Comparison of ENCODE assay signal across 1 cellular context in the genomic region with DNA sequence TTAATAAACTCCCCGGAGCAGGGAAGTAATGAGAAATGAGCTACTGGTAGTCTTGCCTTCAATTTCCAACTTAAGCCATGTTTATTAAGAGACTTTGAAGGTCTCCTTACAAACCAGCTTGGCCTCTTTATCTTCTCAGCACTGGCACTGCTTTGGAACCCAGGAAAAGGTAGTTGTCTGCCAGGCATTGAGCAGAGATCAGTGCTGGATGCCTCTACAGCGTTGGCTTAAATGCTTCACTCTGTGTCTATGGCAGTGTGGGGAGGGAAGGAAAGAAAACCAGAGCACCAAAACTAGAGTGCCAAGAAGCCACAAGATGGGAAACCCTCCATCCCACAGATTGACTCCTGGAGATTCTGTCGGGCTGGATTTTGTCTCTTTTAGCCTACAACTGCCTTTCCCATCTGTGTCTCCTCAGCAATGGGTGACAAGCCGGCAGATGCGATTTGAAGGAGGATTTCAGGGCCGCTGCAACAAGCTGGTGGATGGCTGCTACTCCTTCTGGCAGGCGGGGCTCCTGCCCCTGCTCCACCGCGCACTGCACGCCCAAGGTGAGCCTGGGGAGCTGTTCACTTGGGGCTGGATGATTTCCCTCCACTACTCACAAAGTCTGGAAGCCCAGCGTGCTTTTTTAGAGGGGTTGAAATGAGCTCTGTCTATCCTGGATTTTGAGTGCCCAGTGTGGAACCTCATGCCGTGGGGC.
TF ChIP-seq lines count a peak whose summit lies in the region.

No MANE protein-coding gene starts in this region.

TF ChIP-seq in K562, 482 proteins besides CTCF, POLR2A, EP300 and RAD21 (continues in another document):
- TF ChIP-seq ZFP36 (IDR thresholded peaks at IDR 0.05; ENCODE audit: low read depth, low read length, partially characterized antibody) (no peak), STAT5B (CRISPR knock-in tag; IDR thresholded peaks at IDR 0.05) (no peak), CHD4 (IDR thresholded peaks at IDR 0.05; ENCODE audit: insufficient read depth, insufficient replicate concordance, low read depth, low read length, poor library complexity, severe bottlenecking) (no peak), ZNF347 (CRISPR knock-in tag; IDR thresholded peaks at IDR 0.05; ENCODE audit: low read depth) (no peak), CBFB (CRISPR knock-in tag; IDR thresholded peaks at IDR 0.05) (no peak), ILK (tag; IDR thresholded peaks at IDR 0.05; ENCODE audit: borderline replicate concordance, low read depth) (no peak), POLR2G (IDR thresholded peaks at IDR 0.05; ENCODE audit: low read depth, low read length) (0 out of 2 replicates have a peak, but pooled peaks have one; percentile 36), ATF7 (IDR thresholded peaks at IDR 0.05) (no peak), MAZ (CRISPR knock-in tag; conservative IDR thresholded peaks at IDR 0.05 in 1 of 2, IDR thresholded peaks at IDR 0.05 in 1 of 2) (no peak), YBX1 (IDR thresholded peaks at IDR 0.05) (no peak), L3MBTL2 (IDR thresholded peaks at IDR 0.05) (no peak), RBM17 (IDR thresholded peaks at IDR 0.05; ENCODE audit: borderline replicate concordance, low read depth, low read length) (no peak), GABPB1 (CRISPR knock-in tag; IDR thresholded peaks at IDR 0.05) (no peak), HMG20A (CRISPR knock-in tag; conservative IDR thresholded peaks at IDR 0.05) (no peak), TCF3 (CRISPR knock-in tag; IDR thresholded peaks at IDR 0.05) (no peak), EGR1 (conservative IDR thresholded peaks at IDR 0.05) (no peak), ZBTB1 (CRISPR knock-in tag; IDR thresholded peaks at IDR 0.05; ENCODE audit: borderline replicate concordance, low read depth) (no peak), NRF1 (conservative IDR thresholded peaks at IDR 0.05 in 1 of 2, IDR thresholded peaks at IDR 0.05 in 1 of 2) (peak in 1 of 2 experiments; percentile 17; a peak in 1 of 4 replicates), RFX5 (IDR thresholded peaks at IDR 0.05; ENCODE audit: low read depth, low read length) (no peak), MEF2D (tag; conservative IDR thresholded peaks at IDR 0.05; ENCODE audit: low read depth) (no peak), MECOM (CRISPR knock-in tag; IDR thresholded peaks at IDR 0.05) (0 out of 2 replicates have a peak, but pooled peaks have one; percentile 25), RBM14 (IDR thresholded peaks at IDR 0.05; ENCODE audit: borderline replicate concordance, insufficient read depth, low read depth, low read length) (no peak), SIN3B (IDR thresholded peaks at IDR 0.05; ENCODE audit: low read depth) (no peak), RUNX1 (IDR thresholded peaks at IDR 0.05; ENCODE audit: low read depth) (no peak), CBFA2T3 (IDR thresholded peaks at IDR 0.05) (no peak), ETV1 (tag; conservative IDR thresholded peaks at IDR 0.05; ENCODE audit: low read depth) (no peak), JUND (IDR thresholded peaks at IDR 0.05; ENCODE audit: borderline replicate concordance, low read depth, low read length) (no peak), JUND (tag; IDR thresholded peaks at IDR 0.05; ENCODE audit: borderline replicate concordance, low read depth, low read length) (no peak), PRMT5 (CRISPR knock-in tag; IDR thresholded peaks at IDR 0.05) (no peak), ZNF766 (CRISPR knock-in tag; conservative IDR thresholded peaks at IDR 0.05) (no peak), ZNF77 (CRISPR knock-in tag; IDR thresholded peaks at IDR 0.05) (no peak), NUFIP1 (IDR thresholded peaks at IDR 0.05; ENCODE audit: partially characterized antibody) (no peak)
- TF ChIP-seq, protein P1, sequence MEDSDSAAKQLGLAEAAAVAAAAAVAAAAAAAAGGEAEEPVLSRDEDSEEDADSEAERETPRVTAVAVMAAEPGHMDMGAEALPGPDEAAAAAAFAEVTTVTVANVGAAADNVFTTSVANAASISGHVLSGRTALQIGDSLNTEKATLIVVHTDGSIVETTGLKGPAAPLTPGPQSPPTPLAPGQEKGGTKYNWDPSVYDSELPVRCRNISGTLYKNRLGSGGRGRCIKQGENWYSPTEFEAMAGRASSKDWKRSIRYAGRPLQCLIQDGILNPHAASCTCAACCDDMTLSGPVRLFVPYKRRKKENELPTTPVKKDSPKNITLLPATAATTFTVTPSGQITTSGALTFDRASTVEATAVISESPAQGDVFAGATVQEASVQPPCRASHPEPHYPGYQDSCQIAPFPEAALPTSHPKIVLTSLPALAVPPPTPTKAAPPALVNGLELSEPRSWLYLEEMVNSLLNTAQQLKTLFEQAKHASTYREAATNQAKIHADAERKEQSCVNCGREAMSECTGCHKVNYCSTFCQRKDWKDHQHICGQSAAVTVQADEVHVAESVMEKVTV (CRISPR knock-in tag; IDR thresholded peaks at IDR 0.05) = no peak
- TF ChIP-seq, protein P2, sequence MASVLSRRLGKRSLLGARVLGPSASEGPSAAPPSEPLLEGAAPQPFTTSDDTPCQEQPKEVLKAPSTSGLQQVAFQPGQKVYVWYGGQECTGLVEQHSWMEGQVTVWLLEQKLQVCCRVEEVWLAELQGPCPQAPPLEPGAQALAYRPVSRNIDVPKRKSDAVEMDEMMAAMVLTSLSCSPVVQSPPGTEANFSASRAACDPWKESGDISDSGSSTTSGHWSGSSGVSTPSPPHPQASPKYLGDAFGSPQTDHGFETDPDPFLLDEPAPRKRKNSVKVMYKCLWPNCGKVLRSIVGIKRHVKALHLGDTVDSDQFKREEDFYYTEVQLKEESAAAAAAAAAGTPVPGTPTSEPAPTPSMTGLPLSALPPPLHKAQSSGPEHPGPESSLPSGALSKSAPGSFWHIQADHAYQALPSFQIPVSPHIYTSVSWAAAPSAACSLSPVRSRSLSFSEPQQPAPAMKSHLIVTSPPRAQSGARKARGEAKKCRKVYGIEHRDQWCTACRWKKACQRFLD (CRISPR knock-in tag; IDR thresholded peaks at IDR 0.05) = no peak
- TF ChIP-seq, protein P3, sequence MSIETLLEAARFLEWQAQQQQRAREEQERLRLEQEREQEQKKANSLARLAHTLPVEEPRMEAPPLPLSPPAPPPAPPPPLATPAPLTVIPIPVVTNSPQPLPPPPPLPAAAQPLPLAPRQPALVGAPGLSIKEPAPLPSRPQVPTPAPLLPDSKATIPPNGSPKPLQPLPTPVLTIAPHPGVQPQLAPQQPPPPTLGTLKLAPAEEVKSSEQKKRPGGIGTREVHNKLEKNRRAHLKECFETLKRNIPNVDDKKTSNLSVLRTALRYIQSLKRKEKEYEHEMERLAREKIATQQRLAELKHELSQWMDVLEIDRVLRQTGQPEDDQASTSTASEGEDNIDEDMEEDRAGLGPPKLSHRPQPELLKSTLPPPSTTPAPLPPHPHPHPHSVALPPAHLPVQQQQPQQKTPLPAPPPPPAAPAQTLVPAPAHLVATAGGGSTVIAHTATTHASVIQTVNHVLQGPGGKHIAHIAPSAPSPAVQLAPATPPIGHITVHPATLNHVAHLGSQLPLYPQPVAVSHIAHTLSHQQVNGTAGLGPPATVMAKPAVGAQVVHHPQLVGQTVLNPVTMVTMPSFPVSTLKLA (conservative IDR thresholded peaks at IDR 0.05) = 0 out of 4 replicates have a peak, but pooled peaks of 1 of the 2 experiments have one; percentile 6
- TF ChIP-seq, protein P4, sequence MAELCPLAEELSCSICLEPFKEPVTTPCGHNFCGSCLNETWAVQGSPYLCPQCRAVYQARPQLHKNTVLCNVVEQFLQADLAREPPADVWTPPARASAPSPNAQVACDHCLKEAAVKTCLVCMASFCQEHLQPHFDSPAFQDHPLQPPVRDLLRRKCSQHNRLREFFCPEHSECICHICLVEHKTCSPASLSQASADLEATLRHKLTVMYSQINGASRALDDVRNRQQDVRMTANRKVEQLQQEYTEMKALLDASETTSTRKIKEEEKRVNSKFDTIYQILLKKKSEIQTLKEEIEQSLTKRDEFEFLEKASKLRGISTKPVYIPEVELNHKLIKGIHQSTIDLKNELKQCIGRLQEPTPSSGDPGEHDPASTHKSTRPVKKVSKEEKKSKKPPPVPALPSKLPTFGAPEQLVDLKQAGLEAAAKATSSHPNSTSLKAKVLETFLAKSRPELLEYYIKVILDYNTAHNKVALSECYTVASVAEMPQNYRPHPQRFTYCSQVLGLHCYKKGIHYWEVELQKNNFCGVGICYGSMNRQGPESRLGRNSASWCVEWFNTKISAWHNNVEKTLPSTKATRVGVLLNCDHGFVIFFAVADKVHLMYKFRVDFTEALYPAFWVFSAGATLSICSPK (IDR thresholded peaks at IDR 0.05; ENCODE audit: borderline replicate concordance) = no peak
- TF ChIP-seq, protein P5, sequence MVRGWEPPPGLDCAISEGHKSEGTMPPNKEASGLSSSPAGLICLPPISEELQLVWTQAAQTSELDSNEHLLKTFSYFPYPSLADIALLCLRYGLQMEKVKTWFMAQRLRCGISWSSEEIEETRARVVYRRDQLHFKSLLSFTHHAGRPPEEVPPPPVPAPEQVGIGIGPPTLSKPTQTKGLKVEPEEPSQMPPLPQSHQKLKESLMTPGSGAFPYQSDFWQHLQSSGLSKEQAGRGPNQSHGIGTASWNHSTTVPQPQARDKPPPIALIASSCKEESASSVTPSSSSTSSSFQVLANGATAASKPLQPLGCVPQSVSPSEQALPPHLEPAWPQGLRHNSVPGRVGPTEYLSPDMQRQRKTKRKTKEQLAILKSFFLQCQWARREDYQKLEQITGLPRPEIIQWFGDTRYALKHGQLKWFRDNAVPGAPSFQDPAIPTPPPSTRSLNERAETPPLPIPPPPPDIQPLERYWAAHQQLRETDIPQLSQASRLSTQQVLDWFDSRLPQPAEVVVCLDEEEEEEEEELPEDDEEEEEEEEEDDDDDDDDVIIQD (CRISPR knock-in tag; IDR thresholded peaks at IDR 0.05) = no peak
- TF ChIP-seq, protein P6, sequence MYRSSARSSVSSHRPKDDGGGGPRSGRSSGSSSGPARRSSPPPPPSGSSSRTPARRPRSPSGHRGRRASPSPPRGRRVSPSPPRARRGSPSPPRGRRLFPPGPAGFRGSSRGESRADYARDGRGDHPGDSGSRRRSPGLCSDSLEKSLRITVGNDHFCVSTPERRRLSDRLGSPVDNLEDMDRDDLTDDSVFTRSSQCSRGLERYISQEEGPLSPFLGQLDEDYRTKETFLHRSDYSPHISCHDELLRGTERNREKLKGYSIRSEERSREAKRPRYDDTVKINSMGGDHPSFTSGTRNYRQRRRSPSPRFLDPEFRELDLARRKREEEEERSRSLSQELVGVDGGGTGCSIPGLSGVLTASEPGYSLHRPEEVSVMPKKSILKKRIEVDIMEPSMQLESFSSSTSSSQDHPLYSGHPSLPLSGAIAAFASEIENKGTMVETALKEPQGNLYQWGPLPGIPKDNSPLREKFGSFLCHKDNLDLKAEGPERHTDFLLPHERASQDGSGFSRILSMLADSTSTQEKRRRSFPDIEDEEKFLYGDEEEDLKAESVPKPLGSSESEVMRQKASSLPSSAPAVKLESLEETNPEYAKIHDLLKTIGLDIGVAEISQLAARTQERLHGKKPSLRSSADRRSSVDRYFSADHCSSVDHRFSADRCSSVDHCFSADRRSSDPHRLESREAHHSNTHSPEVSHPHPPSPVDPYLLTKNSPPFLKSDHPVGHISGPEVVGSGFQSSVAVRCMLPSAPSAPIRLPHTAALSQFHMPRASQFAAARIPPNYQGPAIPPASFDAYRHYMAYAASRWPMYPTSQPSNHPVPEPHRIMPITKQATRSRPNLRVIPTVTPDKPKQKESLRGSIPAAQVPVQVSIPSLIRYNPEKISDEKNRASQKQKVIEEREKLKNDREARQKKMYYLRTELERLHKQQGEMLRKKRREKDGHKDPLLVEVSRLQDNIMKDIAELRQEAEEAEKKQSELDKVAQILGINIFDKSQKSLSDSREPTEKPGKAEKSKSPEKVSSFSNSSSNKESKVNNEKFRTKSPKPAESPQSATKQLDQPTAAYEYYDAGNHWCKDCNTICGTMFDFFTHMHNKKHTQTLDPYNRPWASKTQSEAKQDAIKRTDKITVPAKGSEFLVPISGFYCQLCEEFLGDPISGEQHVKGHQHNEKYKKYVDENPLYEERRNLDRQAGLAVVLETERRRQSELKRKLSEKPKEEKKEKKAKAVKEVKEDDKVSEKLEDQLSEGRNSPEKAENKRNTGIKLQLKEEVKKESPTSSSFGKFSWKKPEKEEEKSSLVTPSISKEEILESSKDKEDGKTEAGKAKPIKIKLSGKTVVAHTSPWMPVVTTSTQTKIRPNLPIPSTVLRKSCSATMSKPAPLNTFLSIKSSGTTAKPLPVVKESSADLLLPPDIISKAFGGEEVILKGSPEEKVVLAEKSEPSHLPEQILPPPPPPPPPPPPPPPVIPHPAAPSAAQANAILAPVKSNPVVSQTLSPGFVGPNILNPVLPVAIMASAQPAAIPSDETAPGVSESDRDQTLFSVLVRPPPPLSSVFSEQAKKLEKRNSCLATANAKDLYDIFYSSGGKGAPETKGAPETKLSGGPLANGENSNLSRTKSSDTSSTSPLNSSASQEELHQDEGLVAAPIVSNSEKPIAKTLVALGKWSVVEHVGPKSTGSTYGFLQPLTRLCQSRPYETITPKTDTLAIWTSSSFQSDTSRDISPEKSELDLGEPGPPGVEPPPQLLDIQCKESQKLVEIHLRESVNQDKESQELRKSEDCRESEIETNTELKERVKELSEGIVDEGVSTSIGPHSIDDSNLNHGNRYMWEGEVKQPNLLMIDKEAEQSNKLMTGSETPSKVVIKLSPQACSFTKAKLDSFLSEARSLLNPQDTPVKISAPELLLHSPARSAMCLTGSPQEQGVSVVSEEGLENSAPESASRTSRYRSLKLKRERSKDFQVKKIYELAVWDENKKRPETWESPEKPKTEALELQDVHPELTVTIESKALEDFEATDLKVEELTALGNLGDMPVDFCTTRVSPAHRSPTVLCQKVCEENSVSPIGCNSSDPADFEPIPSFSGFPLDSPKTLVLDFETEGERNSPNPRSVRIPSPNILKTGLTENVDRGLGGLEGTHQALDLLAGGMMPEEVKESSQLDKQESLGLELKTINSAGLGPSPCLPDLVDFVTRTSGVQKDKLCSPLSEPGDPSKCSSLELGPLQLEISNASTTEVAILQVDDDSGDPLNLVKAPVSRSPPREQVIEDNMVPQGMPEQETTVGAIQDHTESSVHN (IDR thresholded peaks at IDR 0.05; ENCODE audit: borderline replicate concordance in 1 of 2, low read depth in 1 of 2) = no peak
- TF ChIP-seq, protein P7, sequence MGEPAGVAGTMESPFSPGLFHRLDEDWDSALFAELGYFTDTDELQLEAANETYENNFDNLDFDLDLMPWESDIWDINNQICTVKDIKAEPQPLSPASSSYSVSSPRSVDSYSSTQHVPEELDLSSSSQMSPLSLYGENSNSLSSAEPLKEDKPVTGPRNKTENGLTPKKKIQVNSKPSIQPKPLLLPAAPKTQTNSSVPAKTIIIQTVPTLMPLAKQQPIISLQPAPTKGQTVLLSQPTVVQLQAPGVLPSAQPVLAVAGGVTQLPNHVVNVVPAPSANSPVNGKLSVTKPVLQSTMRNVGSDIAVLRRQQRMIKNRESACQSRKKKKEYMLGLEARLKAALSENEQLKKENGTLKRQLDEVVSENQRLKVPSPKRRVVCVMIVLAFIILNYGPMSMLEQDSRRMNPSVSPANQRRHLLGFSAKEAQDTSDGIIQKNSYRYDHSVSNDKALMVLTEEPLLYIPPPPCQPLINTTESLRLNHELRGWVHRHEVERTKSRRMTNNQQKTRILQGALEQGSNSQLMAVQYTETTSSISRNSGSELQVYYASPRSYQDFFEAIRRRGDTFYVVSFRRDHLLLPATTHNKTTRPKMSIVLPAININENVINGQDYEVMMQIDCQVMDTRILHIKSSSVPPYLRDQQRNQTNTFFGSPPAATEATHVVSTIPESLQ (CRISPR knock-in tag; IDR thresholded peaks at IDR 0.05) = no peak
- TF ChIP-seq, protein P8, sequence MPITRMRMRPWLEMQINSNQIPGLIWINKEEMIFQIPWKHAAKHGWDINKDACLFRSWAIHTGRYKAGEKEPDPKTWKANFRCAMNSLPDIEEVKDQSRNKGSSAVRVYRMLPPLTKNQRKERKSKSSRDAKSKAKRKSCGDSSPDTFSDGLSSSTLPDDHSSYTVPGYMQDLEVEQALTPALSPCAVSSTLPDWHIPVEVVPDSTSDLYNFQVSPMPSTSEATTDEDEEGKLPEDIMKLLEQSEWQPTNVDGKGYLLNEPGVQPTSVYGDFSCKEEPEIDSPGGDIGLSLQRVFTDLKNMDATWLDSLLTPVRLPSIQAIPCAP (CRISPR knock-in tag; IDR thresholded peaks at IDR 0.05; ENCODE audit: borderline replicate concordance) = no peak
